Comparison of ENCODE assay signal across 8 cellular contexts in genomic region chr3:101851072-101851471, GRCh38. TPM values are rescaled to one million over a fixed set of nuclear protein-coding genes. Genes with fewer than 3 reads are reported as not detected.
DNase-seq lines count a peak whose midpoint lies in the region; ATAC-seq and TF ChIP-seq lines count a peak whose summit lies in the region.

No MANE protein-coding gene starts in this region.

- H2AK5ac ChIP-seq in mesendoderm (ENCODE audit: low read length), result no peak overlapping the region

- peaks cover 5% of the 10 kb centered on the region for H3K79me1 ChIP-seq in mesendoderm (ENCODE audit: low read length)

- no peak for DNase-seq in left ventricle myocardium inferior
- no peak for DNase-seq in Right ventricle myocardium superior
- DNase-seq in brain microvascular endothelial cell, result no peak
- DNase-seq in mesendoderm, result no peak
- no peak for DNase-seq in uterus
- no peak for DNase-seq in nucleus accumbens (lab: John Stamatoyannopoulos, UW)
- DNase-seq in GDM1 (lab: John Stamatoyannopoulos, UW), result no peak

- H3K36me3 ChIP-seq in left ventricle myocardium inferior (peaks cover 43% of the 10 kb centered on the region), brain microvascular endothelial cell (replicated peaks) (peaks cover 53% of the 10 kb centered on the region), mesendoderm (ENCODE audit: control insufficient read depth, insufficient read depth, low read length) (peaks cover 11% of the 10 kb centered on the region), uterus (no peaks in the 10 kb centered on the region)

- H3K27me3 ChIP-seq in left ventricle myocardium inferior (ENCODE audit: low read depth) (no peaks in the 10 kb centered on the region), brain microvascular endothelial cell (replicated peaks) (no peaks in the 10 kb centered on the region), mesendoderm (ENCODE audit: insufficient read depth, low read length, poor library complexity) (no peaks in the 10 kb centered on the region), uterus (no peaks in the 10 kb centered on the region)

- H3K4me2 ChIP-seq in mesendoderm (ENCODE audit: low read length), result peak overlapping the region; percentile 74

- no peak for TF ChIP-seq CTCF in left ventricle myocardium inferior (IDR thresholded peaks at IDR 0.05; ENCODE audit: borderline replicate concordance)
- TF ChIP-seq CTCF in brain microvascular endothelial cell (IDR thresholded peaks at IDR 0.05; ENCODE audit: low read depth, low read length, missing control alignments), result no peak
- no peak for TF ChIP-seq CTCF in uterus (IDR thresholded peaks at IDR 0.05)

- no peak overlapping the region for H3K4ac ChIP-seq in mesendoderm (ENCODE audit: low read depth, low read length)

- H3K4me1 ChIP-seq in left ventricle myocardium inferior, result peaks cover 67% of the 10 kb centered on the region
- H3K4me1 ChIP-seq in mesendoderm (ENCODE audit: control insufficient read depth, low read depth, low read length), result no peaks in the 10 kb centered on the region
- H3K4me1 ChIP-seq in uterus, result peaks cover 0 to 8% of the 10 kb centered on the region in 2 donors

- peak overlapping the region; percentile 88 for H3K9ac ChIP-seq in mesendoderm (ENCODE audit: low read length)

- peaks cover 17% of the 10 kb centered on the region for H3K79me2 ChIP-seq in mesendoderm (ENCODE audit: control insufficient read depth, insufficient read depth, low read length)

- H4K5ac ChIP-seq in mesendoderm (ENCODE audit: low read length), result no peak overlapping the region

- no peak overlapping the region for H4K8ac ChIP-seq in mesendoderm (ENCODE audit: low read depth, low read length)

- TF ChIP-seq POLR2A in uterus (IDR thresholded peaks at IDR 0.05), result no peak

- H3K9me3 ChIP-seq in left ventricle myocardium inferior (replicated peaks) (no peaks in the 10 kb centered on the region), uterus (no peaks in the 10 kb centered on the region)

- no peak overlapping the region for H3K56ac ChIP-seq in mesendoderm (ENCODE audit: low read length)

- ATAC-seq in Right ventricle myocardium superior (ENCODE audit: poor library complexity) (no peak), GM21367 (IDR thresholded peaks at IDR 0.05; ENCODE audit: unreplicated experiment) (no peak)

- no peak overlapping the region for H2BK120ac ChIP-seq in mesendoderm (ENCODE audit: low read depth, low read length)

- in situ Hi-C loops in brain microvascular endothelial cell (cut with HindIII; ENCODE audit: low pct_ligation_motif_present, low sequenced_read_pairs), result loop anchor here (25.0 kb wide), 1 partner anchor 236 kb away; no protein-coding TSS in a partner anchor

- WGBS in mesendoderm (ENCODE audit: extremely low coverage, insufficient coverage, low lambda C conversion rate), result no CpG with 5 or more reads among the region's 2 CpGs

- peak overlapping the region; percentile 95 for H3K4me3 ChIP-seq in left ventricle myocardium inferior
- H3K4me3 ChIP-seq in brain microvascular endothelial cell (ENCODE audit: low read depth, low read length), result peak overlapping the region; percentile 74
- H3K4me3 ChIP-seq in mesendoderm (ENCODE audit: low read length), result no peak overlapping the region
- H3K4me3 ChIP-seq in uterus, result peak overlapping the region; percentile 87 to 90

- H3K23ac ChIP-seq in mesendoderm (ENCODE audit: low read length), result no peak overlapping the region

- intact Hi-C loops in left ventricle myocardium inferior (cut with micrococcal nuclease) (no loop called here), Right ventricle myocardium superior (cut with DNase I) (loop anchor here (5.0 kb wide), 1 partner anchor 39 kb away; no protein-coding TSS in a partner anchor), uterus (cut with DNase I; ENCODE audit: low total_unique reads) (no loop called here)

- H3K18ac ChIP-seq in mesendoderm (ENCODE audit: low read length), result no peak overlapping the region

- H2BK15ac ChIP-seq in mesendoderm (replicated peaks; ENCODE audit: low read depth), result no peak overlapping the region

- H2BK5ac ChIP-seq in mesendoderm (ENCODE audit: low read length), result no peak overlapping the region

- peak overlapping the region; percentile 99 for H3K27ac ChIP-seq in left ventricle myocardium inferior (replicated peaks)
- peak overlapping the region; percentile 93 for H3K27ac ChIP-seq in brain microvascular endothelial cell
- H3K27ac ChIP-seq in mesendoderm (ENCODE audit: low read depth, low read length), result no peak overlapping the region
- peak overlapping the region; percentile 94 to 98 for H3K27ac ChIP-seq in uterus

RNA-seq across cellular contexts. Expression of gene NFKBIZ, which starts 1.8 kb away (rescaled TPM):
- total RNA-seq in left ventricle myocardium inferior, result 15.0 TPM
- 12.9 TPM for total RNA-seq in Right ventricle myocardium superior
- polyA plus RNA-seq in mesendoderm (2013, experiment 1 of 2), result 4.8 TPM
- 5.4 TPM for polyA plus RNA-seq in mesendoderm (2013, experiment 2 of 2)
- total RNA-seq in uterus, result 100 to 1,000 TPM in 1 of 4 donors, 10 to 100 TPM in 3; 10.2 to 119 (median 58.9) TPM
